Comparison of ENCODE assay signal across 1 cellular context in the genomic region with DNA sequence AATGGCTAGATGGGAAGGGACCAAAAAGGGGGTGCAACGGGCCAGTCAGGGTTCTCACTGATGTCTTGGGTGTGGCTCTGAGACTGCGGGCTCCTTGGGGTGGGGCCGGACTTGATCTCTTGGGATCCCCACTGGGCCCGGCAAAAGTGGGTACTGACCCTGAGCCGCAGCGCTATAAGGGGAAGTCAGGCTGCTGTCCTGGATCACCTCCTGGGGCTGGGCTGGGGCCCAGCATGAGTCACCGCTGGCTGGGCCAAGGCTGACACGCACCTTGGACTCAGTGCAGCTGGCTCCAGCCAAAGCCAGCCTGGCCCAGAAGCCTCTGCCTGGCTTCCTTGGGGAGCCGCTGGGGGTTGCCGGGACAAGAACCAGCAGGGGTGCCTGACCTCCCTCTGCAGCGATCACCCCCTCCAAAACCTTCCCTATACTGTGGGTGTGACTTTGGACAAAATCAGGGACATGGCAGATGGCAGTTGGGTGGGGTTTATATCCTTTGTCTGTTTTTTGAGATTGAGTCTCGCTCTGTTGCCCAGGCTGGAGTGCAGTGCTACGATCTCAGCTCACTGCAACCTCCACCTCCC.
TF ChIP-seq lines count a peak whose summit lies in the region.

No MANE protein-coding gene starts in this region.

TF ChIP-seq in HepG2, 621 proteins besides CTCF, POLR2A, EP300 and RAD21 (continued from another document and continues in another):
- TF ChIP-seq ZBTB21 (CRISPR knock-in tag; IDR thresholded peaks at IDR 0.05) (no peak), PHF8 (CRISPR knock-in tag; IDR thresholded peaks at IDR 0.05) (peak; percentile 36; the same call in 1 of the 2 replicates), ARHGAP35 (CRISPR knock-in tag; IDR thresholded peaks at IDR 0.05; ENCODE audit: borderline replicate concordance) (no peak), ZNF24 (IDR thresholded peaks at IDR 0.05) (no peak), ZNF616 (CRISPR knock-in tag; IDR thresholded peaks at IDR 0.05; ENCODE audit: low read depth) (no peak), ZNF570 (CRISPR knock-in tag; IDR thresholded peaks at IDR 0.05; ENCODE audit: borderline replicate concordance) (no peak), RFXAP (CRISPR knock-in tag; IDR thresholded peaks at IDR 0.05; ENCODE audit: borderline replicate concordance) (0 out of 2 replicates have a peak, but pooled peaks have one; percentile 40), HIVEP1 (CRISPR knock-in tag; IDR thresholded peaks at IDR 0.05) (peak; percentile 56; the same call in 1 of the 2 replicates), ZNF615 (CRISPR knock-in tag; IDR thresholded peaks at IDR 0.05; ENCODE audit: borderline replicate concordance) (no peak), ZNF788 (CRISPR knock-in tag; IDR thresholded peaks at IDR 0.05; ENCODE audit: borderline replicate concordance) (0 out of 2 replicates have a peak, but pooled peaks have one; percentile 55), ZSCAN12 (CRISPR knock-in tag; IDR thresholded peaks at IDR 0.05) (no peak), ZBTB8A (CRISPR knock-in tag; IDR thresholded peaks at IDR 0.05; ENCODE audit: borderline replicate concordance, low read depth) (no peak), ATM (IDR thresholded peaks at IDR 0.05; ENCODE audit: borderline replicate concordance) (no peak), ZBTB33 (CRISPR knock-in tag; IDR thresholded peaks at IDR 0.05) (0 out of 2 replicates have a peak, but pooled peaks have one; percentile 3), PLRG1 (conservative IDR thresholded peaks at IDR 0.05) (no peak), KAT8 (CRISPR knock-in tag; IDR thresholded peaks at IDR 0.05) (no peak; the same call in 1 of the 2 replicates), MZF1 (CRISPR knock-in tag; IDR thresholded peaks at IDR 0.05; ENCODE audit: borderline replicate concordance) (peak; percentile 86; the same call in 1 of the 2 replicates), RNF219 (CRISPR knock-in tag; IDR thresholded peaks at IDR 0.05) (no peak), ATF1 (CRISPR knock-in tag; IDR thresholded peaks at IDR 0.05) (no peak), TIGD3 (CRISPR knock-in tag; IDR thresholded peaks at IDR 0.05; ENCODE audit: borderline replicate concordance) (no peak), CEBPB (IDR thresholded peaks at IDR 0.05; ENCODE audit: borderline replicate concordance, low read depth, low read length) (no peak), JDP2 (CRISPR knock-in tag; IDR thresholded peaks at IDR 0.05; ENCODE audit: borderline replicate concordance) (no peak), SOX6 (IDR thresholded peaks at IDR 0.05) (no peak), SOX6 (CRISPR knock-in tag; IDR thresholded peaks at IDR 0.05) (no peak; the same call in 1 of the 2 replicates), NR2C2 (CRISPR knock-in tag; IDR thresholded peaks at IDR 0.05; ENCODE audit: borderline replicate concordance) (peak; percentile 64), SNAPC4 (CRISPR knock-in tag; IDR thresholded peaks at IDR 0.05) (no peak), HNRNPL (IDR thresholded peaks at IDR 0.05; ENCODE audit: low read depth, low read length) (peak; percentile 68; the same call in 1 of the 2 replicates), ADNP (CRISPR knock-in tag; IDR thresholded peaks at IDR 0.05) (0 out of 2 replicates have a peak, but pooled peaks have one; percentile 9), FIP1L1 (IDR thresholded peaks at IDR 0.05; ENCODE audit: borderline replicate concordance, insufficient read depth, low read depth, low read length) (no peak), MXD1 (CRISPR knock-in tag; IDR thresholded peaks at IDR 0.05) (no peak)
- TF ChIP-seq, protein P1, sequence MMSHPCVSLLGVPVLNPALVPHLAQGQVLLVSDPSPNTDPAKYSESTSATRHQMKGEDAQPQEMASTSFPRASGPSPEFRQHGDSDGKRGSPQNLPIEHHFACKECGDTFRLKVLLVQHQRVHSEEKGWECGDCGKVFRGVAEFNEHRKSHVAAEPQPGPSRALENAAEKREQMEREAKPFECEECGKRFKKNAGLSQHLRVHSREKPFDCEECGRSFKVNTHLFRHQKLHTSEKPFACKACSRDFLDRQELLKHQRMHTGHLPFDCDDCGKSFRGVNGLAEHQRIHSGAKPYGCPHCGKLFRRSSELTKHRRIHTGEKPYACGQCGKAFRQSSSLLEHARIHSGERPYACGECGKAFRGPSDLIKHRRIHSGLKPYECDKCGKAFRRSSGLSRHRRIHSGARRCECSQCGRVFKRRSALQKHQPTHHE (CRISPR knock-in tag; IDR thresholded peaks at IDR 0.05; ENCODE audit: borderline replicate concordance) = no peak
- TF ChIP-seq, protein P2, sequence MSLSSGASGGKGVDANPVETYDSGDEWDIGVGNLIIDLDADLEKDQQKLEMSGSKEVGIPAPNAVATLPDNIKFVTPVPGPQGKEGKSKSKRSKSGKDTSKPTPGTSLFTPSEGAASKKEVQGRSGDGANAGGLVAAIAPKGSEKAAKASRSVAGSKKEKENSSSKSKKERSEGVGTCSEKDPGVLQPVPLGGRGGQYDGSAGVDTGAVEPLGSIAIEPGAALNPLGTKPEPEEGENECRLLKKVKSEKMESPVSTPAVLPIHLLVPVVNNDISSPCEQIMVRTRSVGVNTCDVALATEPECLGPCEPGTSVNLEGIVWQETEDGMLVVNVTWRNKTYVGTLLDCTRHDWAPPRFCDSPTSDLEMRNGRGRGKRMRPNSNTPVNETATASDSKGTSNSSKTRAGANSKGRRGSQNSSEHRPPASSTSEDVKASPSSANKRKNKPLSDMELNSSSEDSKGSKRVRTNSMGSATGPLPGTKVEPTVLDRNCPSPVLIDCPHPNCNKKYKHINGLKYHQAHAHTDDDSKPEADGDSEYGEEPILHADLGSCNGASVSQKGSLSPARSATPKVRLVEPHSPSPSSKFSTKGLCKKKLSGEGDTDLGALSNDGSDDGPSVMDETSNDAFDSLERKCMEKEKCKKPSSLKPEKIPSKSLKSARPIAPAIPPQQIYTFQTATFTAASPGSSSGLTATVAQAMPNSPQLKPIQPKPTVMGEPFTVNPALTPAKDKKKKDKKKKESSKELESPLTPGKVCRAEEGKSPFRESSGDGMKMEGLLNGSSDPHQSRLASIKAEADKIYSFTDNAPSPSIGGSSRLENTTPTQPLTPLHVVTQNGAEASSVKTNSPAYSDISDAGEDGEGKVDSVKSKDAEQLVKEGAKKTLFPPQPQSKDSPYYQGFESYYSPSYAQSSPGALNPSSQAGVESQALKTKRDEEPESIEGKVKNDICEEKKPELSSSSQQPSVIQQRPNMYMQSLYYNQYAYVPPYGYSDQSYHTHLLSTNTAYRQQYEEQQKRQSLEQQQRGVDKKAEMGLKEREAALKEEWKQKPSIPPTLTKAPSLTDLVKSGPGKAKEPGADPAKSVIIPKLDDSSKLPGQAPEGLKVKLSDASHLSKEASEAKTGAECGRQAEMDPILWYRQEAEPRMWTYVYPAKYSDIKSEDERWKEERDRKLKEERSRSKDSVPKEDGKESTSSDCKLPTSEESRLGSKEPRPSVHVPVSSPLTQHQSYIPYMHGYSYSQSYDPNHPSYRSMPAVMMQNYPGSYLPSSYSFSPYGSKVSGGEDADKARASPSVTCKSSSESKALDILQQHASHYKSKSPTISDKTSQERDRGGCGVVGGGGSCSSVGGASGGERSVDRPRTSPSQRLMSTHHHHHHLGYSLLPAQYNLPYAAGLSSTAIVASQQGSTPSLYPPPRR (CRISPR knock-in tag; IDR thresholded peaks at IDR 0.05; ENCODE audit: borderline replicate concordance) = no peak; the same call in 1 of the 2 replicates
- TF ChIP-seq, protein P3, sequence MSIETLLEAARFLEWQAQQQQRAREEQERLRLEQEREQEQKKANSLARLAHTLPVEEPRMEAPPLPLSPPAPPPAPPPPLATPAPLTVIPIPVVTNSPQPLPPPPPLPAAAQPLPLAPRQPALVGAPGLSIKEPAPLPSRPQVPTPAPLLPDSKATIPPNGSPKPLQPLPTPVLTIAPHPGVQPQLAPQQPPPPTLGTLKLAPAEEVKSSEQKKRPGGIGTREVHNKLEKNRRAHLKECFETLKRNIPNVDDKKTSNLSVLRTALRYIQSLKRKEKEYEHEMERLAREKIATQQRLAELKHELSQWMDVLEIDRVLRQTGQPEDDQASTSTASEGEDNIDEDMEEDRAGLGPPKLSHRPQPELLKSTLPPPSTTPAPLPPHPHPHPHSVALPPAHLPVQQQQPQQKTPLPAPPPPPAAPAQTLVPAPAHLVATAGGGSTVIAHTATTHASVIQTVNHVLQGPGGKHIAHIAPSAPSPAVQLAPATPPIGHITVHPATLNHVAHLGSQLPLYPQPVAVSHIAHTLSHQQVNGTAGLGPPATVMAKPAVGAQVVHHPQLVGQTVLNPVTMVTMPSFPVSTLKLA (IDR thresholded peaks at IDR 0.05) = no peak
